In genomic region chr6:41871677-41872076, GRCh38 we compare ENCODE assay signal across 31 cellular contexts.
"Had no signal": no experiment of that assay in that cellular context is flagged by ENCODE, and none has a peak within 500 bp of the region (broad histone marks: within the 10 kb centered on the region; RNA-seq: fewer than 3 reads in every experiment).

No MANE protein-coding gene starts in this region.

- H3K27me3 Mint-ChIP-seq: activated CD4-positive, alpha-beta T cell treated with anti-CD3 and anti-CD28 coated beads, Interleukin-2, amount 10 ng/mL, durations not matched to agents 24 days and 14 days; activated naive CD4-positive, alpha-beta T cell treated with anti-CD3 and anti-CD28 coated beads, Interleukin-2, amount 10 ng/mL, durations not matched to agents 7 days and 5 days; activated naive CD8-positive, alpha-beta T cell treated with anti-CD3 and anti-CD28 coated beads for 36 hours; activated T-helper 17 cell treated with anti-CD3 and anti-CD28 coated beads, Interleukin-2, amount 50 U/mL, for 72 hours; T-helper 17 cell had no signal

- H3K4me3 Mint-ChIP-seq: activated CD4-positive, alpha-beta T cell treated with anti-CD3 and anti-CD28 coated beads, Interleukin-2, amount 10 ng/mL, durations not matched to agents 24 days and 14 days; activated naive CD4-positive, alpha-beta T cell treated with anti-CD3 and anti-CD28 coated beads, Interleukin-2, amount 10 ng/mL, durations not matched to agents 7 days and 5 days; activated naive CD8-positive, alpha-beta T cell treated with anti-CD3 and anti-CD28 coated beads for 36 hours; activated T-helper 17 cell treated with anti-CD3 and anti-CD28 coated beads, Interleukin-2, amount 50 U/mL, for 72 hours; T-helper 17 cell; WTC11 had no signal

- H3K9me3 Mint-ChIP-seq: activated CD4-positive, alpha-beta T cell treated with anti-CD3 and anti-CD28 coated beads, Interleukin-2, amount 10 ng/mL, durations not matched to agents 24 days and 14 days; activated naive CD4-positive, alpha-beta T cell treated with anti-CD3 and anti-CD28 coated beads, Interleukin-2, amount 10 ng/mL, durations not matched to agents 7 days and 5 days; activated naive CD8-positive, alpha-beta T cell treated with anti-CD3 and anti-CD28 coated beads for 36 hours; activated T-helper 17 cell treated with anti-CD3 and anti-CD28 coated beads, Interleukin-2, amount 50 U/mL, for 72 hours; WTC11 had no signal

- H3K27ac Mint-ChIP-seq: activated CD4-positive, alpha-beta T cell treated with anti-CD3 and anti-CD28 coated beads, Interleukin-2, amount 10 ng/mL, durations not matched to agents 24 days and 14 days; activated naive CD4-positive, alpha-beta T cell treated with anti-CD3 and anti-CD28 coated beads, Interleukin-2, amount 10 ng/mL, durations not matched to agents 7 days and 5 days; activated naive CD8-positive, alpha-beta T cell treated with anti-CD3 and anti-CD28 coated beads for 36 hours; activated T-helper 17 cell treated with anti-CD3 and anti-CD28 coated beads, Interleukin-2, amount 50 U/mL, for 72 hours; T-helper 17 cell; WTC11 had no signal

- ATAC-seq: activated T-helper 17 cell treated with anti-CD3 and anti-CD28 coated beads, Interleukin-2, amount 50 U/mL, for 72 hours; Panc1; T-helper 17 cell; WTC11 had no signal

- H3K4me1 Mint-ChIP-seq: activated CD4-positive, alpha-beta T cell treated with anti-CD3 and anti-CD28 coated beads, Interleukin-2, amount 10 ng/mL, durations not matched to agents 24 days and 14 days; activated naive CD4-positive, alpha-beta T cell treated with anti-CD3 and anti-CD28 coated beads, Interleukin-2, amount 10 ng/mL, durations not matched to agents 7 days and 5 days; activated naive CD8-positive, alpha-beta T cell treated with anti-CD3 and anti-CD28 coated beads for 36 hours; activated T-helper 17 cell treated with anti-CD3 and anti-CD28 coated beads, Interleukin-2, amount 50 U/mL, for 72 hours had no signal

- H3K36me3 Mint-ChIP-seq: activated naive CD4-positive, alpha-beta T cell treated with anti-CD3 and anti-CD28 coated beads, Interleukin-2, amount 10 ng/mL, durations not matched to agents 7 days and 5 days; activated naive CD8-positive, alpha-beta T cell treated with anti-CD3 and anti-CD28 coated beads for 36 hours had no signal

- DNase-seq: activated CD4-positive, alpha-beta T cell treated with anti-CD3 and anti-CD28 coated beads for 1 hour; activated CD4-positive, alpha-beta T cell treated with anti-CD3 and anti-CD28 coated beads, Interleukin-2, amount 10 ng/mL, durations not matched to agents 24 days and 14 days; activated CD4-positive, alpha-beta T cell treated with anti-CD3 and anti-CD28 coated beads, Interleukin-2, amount 50 U/mL, for 48 hours; activated CD8-positive, alpha-beta memory T cell treated with anti-CD3 and anti-CD28 coated beads for 24 hours; activated gamma-delta T cell treated with Interleukin-2 at 50 U/mL for 16 hours; activated naive CD4-positive, alpha-beta T cell treated with anti-CD3 and anti-CD28 coated beads, Interleukin-2, amount 10 ng/mL, durations not matched to agents 7 days and 5 days; activated naive CD8-positive, alpha-beta T cell treated with anti-CD3 and anti-CD28 coated beads for 36 hours; activated T-cell treated with anti-CD3 and anti-CD28 coated beads, Interleukin-2, amount 50 U/mL, for 48 hours; anterior cingulate cortex; caudate nucleus; colonic mucosa; dermis blood vessel endothelial cell; MG63; NCI-H1092; NCI-H1417; NCI-H1694; NCI-H2029; NCI-H2107; NCI-H2171 treated with DMSO at 0.1 percent for 48 hours; NCI-H226; NCI-H526; NCI-H82; OCI-M1; Right ventricle myocardium superior; SJCRH30; SK-N-SH; T-helper 17 cell; T-helper 9 cell had no signal
